19 cellular contexts compared by ENCODE assay signal in the genomic region with DNA sequence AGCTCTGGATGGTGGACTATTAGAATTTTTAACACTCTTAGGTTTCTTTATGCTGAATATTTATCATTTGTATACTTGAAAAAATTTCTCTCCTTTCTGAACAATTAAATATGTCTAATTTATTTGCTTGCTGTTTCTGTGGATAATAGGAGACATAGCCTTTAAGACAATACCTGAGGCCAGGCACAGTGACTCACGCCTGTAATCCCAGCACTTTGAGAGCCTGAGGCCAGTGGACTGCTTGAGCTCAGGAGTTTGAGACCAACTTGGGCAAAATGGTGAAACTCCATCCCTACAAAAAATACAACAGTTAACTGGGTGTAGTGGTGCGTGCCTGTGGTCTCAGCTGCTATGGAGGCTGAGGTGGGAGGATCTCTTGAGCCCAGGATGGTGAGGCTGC. TPM values are rescaled to one million over a fixed set of nuclear protein-coding genes. Genes with fewer than 3 reads are reported as not detected.
A peak's percentile ranks its signal among the peaks of the same experiment; 100 is the strongest.
DNase-seq lines count a peak whose midpoint lies in the region; ATAC-seq and TF ChIP-seq lines count a peak whose summit lies in the region.
"Had no signal": no experiment of that assay in that cellular context is flagged by ENCODE, and none has a peak within 500 bp of the region (broad histone marks: within the 10 kb centered on the region; RNA-seq: fewer than 3 reads in every experiment).

No MANE protein-coding gene starts in this region.

- no peaks in the 10 kb centered on the region for H3K9me2 ChIP-seq in OCI-LY7 (ENCODE audit: insufficient read depth, low read length)

- H3K9me3 Mint-ChIP-seq in stimulated activated naive CD8-positive, alpha-beta T cell treated with anti-CD3 and anti-CD28 coated beads, Interleukin-15, Interleukin-2, amounts not matched to agents 100 ng/mL and 50 ng/mL, for 24 hours, result no peaks in the 10 kb centered on the region
- H3K9me3 Mint-ChIP-seq in stimulated activated naive CD8-positive, alpha-beta T cell treated with anti-CD3 and anti-CD28 coated beads, Interleukin-15, amount 100 ng/mL, for 72 hours, result no peaks in the 10 kb centered on the region
- H3K9me3 Mint-ChIP-seq in activated naive CD8-positive, alpha-beta T cell treated with anti-CD3 and anti-CD28 coated beads for 36 hours, result peaks cover 2% of the 10 kb centered on the region
- no peaks in the 10 kb centered on the region for H3K9me3 Mint-ChIP-seq in memory B cell
- H3K9me3 Mint-ChIP-seq in nephron progenitor cell, result no peaks in the 10 kb centered on the region

- H3K27me3 Mint-ChIP-seq in stimulated activated naive CD8-positive, alpha-beta T cell treated with anti-CD3 and anti-CD28 coated beads, Interleukin-15, Interleukin-2, amounts not matched to agents 100 ng/mL and 50 ng/mL, for 24 hours, result no peaks in the 10 kb centered on the region
- no peaks in the 10 kb centered on the region for H3K27me3 Mint-ChIP-seq in stimulated activated naive CD8-positive, alpha-beta T cell treated with anti-CD3 and anti-CD28 coated beads, Interleukin-15, amount 100 ng/mL, for 72 hours
- no peaks in the 10 kb centered on the region for H3K27me3 Mint-ChIP-seq in activated naive CD8-positive, alpha-beta T cell treated with anti-CD3 and anti-CD28 coated beads for 36 hours
- H3K27me3 Mint-ChIP-seq in memory B cell (no peaks in the 10 kb centered on the region), nephron progenitor cell (ENCODE audit: low read depth, poor library complexity) (no peaks in the 10 kb centered on the region)

- BruUV-seq in OCI-LY7 (replicated peaks; lab: Mats Ljungman, UMichigan), result no TSS peak

- ATAC-seq in stimulated activated naive CD8-positive, alpha-beta T cell treated with anti-CD3 and anti-CD28 coated beads, Interleukin-15, amount 100 ng/mL, for 72 hours, result no peak
- ATAC-seq in memory B cell (ENCODE audit: low read depth), result no peak
- ATAC-seq: Right ventricle myocardium inferior had no signal

- H2AFZ ChIP-seq in OCI-LY7 (ENCODE audit: low read length), result no peak overlapping the region

- peaks cover 67% of the 10 kb centered on the region for H3K4me1 Mint-ChIP-seq in stimulated activated naive CD8-positive, alpha-beta T cell treated with anti-CD3 and anti-CD28 coated beads, Interleukin-15, Interleukin-2, amounts not matched to agents 100 ng/mL and 50 ng/mL, for 24 hours (ENCODE audit: low read depth)
- peaks cover 59% of the 10 kb centered on the region for H3K4me1 Mint-ChIP-seq in stimulated activated naive CD8-positive, alpha-beta T cell treated with anti-CD3 and anti-CD28 coated beads, Interleukin-15, amount 100 ng/mL, for 72 hours
- H3K4me1 Mint-ChIP-seq in activated naive CD8-positive, alpha-beta T cell treated with anti-CD3 and anti-CD28 coated beads for 36 hours, result peaks cover 57% of the 10 kb centered on the region
- H3K4me1 Mint-ChIP-seq in memory B cell (peaks cover 28% of the 10 kb centered on the region), nephron progenitor cell (peaks cover 7% of the 10 kb centered on the region)

- no peaks in the 10 kb centered on the region for H3K79me2 ChIP-seq in OCI-LY7 (ENCODE audit: insufficient read depth, low read depth, low read length)

- H3K4me2 ChIP-seq in OCI-LY7 (ENCODE audit: low read length), result no peak overlapping the region
- H3K4me2 ChIP-seq: KMS-11 had no signal

- no peaks in the 10 kb centered on the region for H3K36me3 Mint-ChIP-seq in stimulated activated naive CD8-positive, alpha-beta T cell treated with anti-CD3 and anti-CD28 coated beads, Interleukin-15, Interleukin-2, amounts not matched to agents 100 ng/mL and 50 ng/mL, for 24 hours (ENCODE audit: low read depth)
- peaks cover 36% of the 10 kb centered on the region for H3K36me3 Mint-ChIP-seq in activated naive CD8-positive, alpha-beta T cell treated with anti-CD3 and anti-CD28 coated beads for 36 hours
- peaks cover 8% of the 10 kb centered on the region for H3K36me3 Mint-ChIP-seq in memory B cell
- H3K36me3 Mint-ChIP-seq in nephron progenitor cell (ENCODE audit: low read depth), result peaks cover 5% of the 10 kb centered on the region

- no peak overlapping the region for H3K4me3 ChIP-seq in OCI-LY7 (ENCODE audit: low read depth, low read length, poor library complexity, severe bottlenecking)
- H3K4me3 ChIP-seq: MG63, Peyer's patch had no signal

- no peak overlapping the region for H3K4me3 Mint-ChIP-seq in stimulated activated naive CD8-positive, alpha-beta T cell treated with anti-CD3 and anti-CD28 coated beads, Interleukin-15, Interleukin-2, amounts not matched to agents 100 ng/mL and 50 ng/mL, for 24 hours
- H3K4me3 Mint-ChIP-seq in stimulated activated naive CD8-positive, alpha-beta T cell treated with anti-CD3 and anti-CD28 coated beads, Interleukin-15, amount 100 ng/mL, for 72 hours, result no peak overlapping the region
- H3K4me3 Mint-ChIP-seq in activated naive CD8-positive, alpha-beta T cell treated with anti-CD3 and anti-CD28 coated beads for 36 hours, result no peak overlapping the region
- H3K4me3 Mint-ChIP-seq in memory B cell, result no peak overlapping the region
- no peak overlapping the region for H3K4me3 Mint-ChIP-seq in nephron progenitor cell

- DNase-seq in stimulated activated naive CD8-positive, alpha-beta T cell treated with anti-CD3 and anti-CD28 coated beads, Interleukin-15, amount 100 ng/mL, for 72 hours, result no peak
- DNase-seq in activated naive CD8-positive, alpha-beta T cell treated with anti-CD3 and anti-CD28 coated beads for 36 hours, result no peak
- DNase-seq in memory B cell (ENCODE audit: low spot score in 2 of 2) (no peak), OCI-LY7 (ENCODE audit: low spot score) (no peak), nephron progenitor cell (no peak), NCI-H510A (lab: John Stamatoyannopoulos, UW) (no peak)
- DNase-seq: ACHN, AML-193, Calu3, DMS53, MG63, NCI-H1105, NCI-H1694, NCI-H2227 treated with DMSO at 0.1 percent for 48 hours, NCI-H524 treated with DMSO at 0.1 percent for 48 hours, Peyer's patch had no signal

- no peaks in the 10 kb centered on the region for H3K9me3 ChIP-seq in OCI-LY7 (ENCODE audit: low read length)
- H3K9me3 ChIP-seq: MG63, Peyer's patch had no signal

- no peaks in the 10 kb centered on the region for H3K36me3 ChIP-seq in OCI-LY7 (ENCODE audit: insufficient read depth, low read length)
- H3K36me3 ChIP-seq: MG63, Peyer's patch had no signal

- no peak overlapping the region for H3K27ac ChIP-seq in OCI-LY7 (ENCODE audit: low read depth, low read length, poor library complexity, severe bottlenecking)
- H3K27ac ChIP-seq: KMS-11, Peyer's patch had no signal

- peak overlapping the region; percentile 94 for H3K27ac Mint-ChIP-seq in stimulated activated naive CD8-positive, alpha-beta T cell treated with anti-CD3 and anti-CD28 coated beads, Interleukin-15, Interleukin-2, amounts not matched to agents 100 ng/mL and 50 ng/mL, for 24 hours
- H3K27ac Mint-ChIP-seq in stimulated activated naive CD8-positive, alpha-beta T cell treated with anti-CD3 and anti-CD28 coated beads, Interleukin-15, amount 100 ng/mL, for 72 hours, result peak overlapping the region in 1 of 2 donors; percentile 46
- H3K27ac Mint-ChIP-seq in activated naive CD8-positive, alpha-beta T cell treated with anti-CD3 and anti-CD28 coated beads for 36 hours, result peak overlapping the region; percentile 92
- peak overlapping the region; percentile 36 for H3K27ac Mint-ChIP-seq in memory B cell
- no peak overlapping the region for H3K27ac Mint-ChIP-seq in nephron progenitor cell

- CTCF ChIA-PET in OCI-LY7 (lab: Charles Lee; ENCODE audit: unreplicated experiment), result no interaction called here

- TF ChIP-seq CTCF in OCI-LY7 (conservative IDR thresholded peaks at IDR 0.05; ENCODE audit: low read length), result no peak
- TF ChIP-seq CTCF in nephron progenitor cell (IDR thresholded peaks at IDR 0.05), result no peak

- POLR2A ChIA-PET in OCI-LY7 (lab: Charles Lee), result interaction anchor here (0.7 kb wide), 1 partner anchor 42 kb away, joined by 3 read pairs; no protein-coding TSS in a partner anchor

- H3K4me1 ChIP-seq in OCI-LY7 (ENCODE audit: insufficient read depth, low read length, poor library complexity, severe bottlenecking), result no peaks in the 10 kb centered on the region
- H3K4me1 ChIP-seq: Peyer's patch had no signal

- intact Hi-C loops in OCI-LY7 (cut with micrococcal nuclease; ENCODE audit: unreplicated experiment), result no loop called here

- H4K20me1 ChIP-seq in OCI-LY7 (ENCODE audit: insufficient read depth, low read length), result peaks cover 7% of the 10 kb centered on the region; the same call in 1 of the 2 replicates

RNA-seq across cellular contexts. Expression of gene FAM117B, which starts 54.7 kb away (rescaled TPM):
- total RNA-seq in activated naive CD8-positive, alpha-beta T cell treated with anti-CD3 and anti-CD28 coated beads for 36 hours, result 10 to 100 TPM; 23.4 to 25.0 TPM
- total RNA-seq in OCI-LY7 (2014; rRNA removed; shearing (Covaris generic)), result 3.1 and 4.2 TPM in 2 replicates
- 18.4 and 19.6 TPM in 2 replicates for total RNA-seq in OCI-LY7 (2022)
